Comparison of ENCODE assay signal across 13 cellular contexts in genomic region chr1:67627906-67628305, GRCh38.
"Had no signal": no experiment of that assay in that cellular context is flagged by ENCODE, and none has a peak within 500 bp of the region (broad histone marks: within the 10 kb centered on the region; RNA-seq: fewer than 3 reads in every experiment).

No MANE protein-coding gene starts in this region.

- H3K9me3 ChIP-seq: neutrophil, ovary had no signal

- H3K79me2 ChIP-seq: hepatocyte had no signal

- H3K36me3 ChIP-seq: neutrophil, ovary had no signal

- H3K4me3 ChIP-seq: hepatocyte, ovary had no signal

- H2AFZ ChIP-seq: hepatocyte had no signal

- ATAC-seq: naive thymus-derived CD4-positive, alpha-beta T cell; right cardiac atrium had no signal

- H3K4me2 ChIP-seq: hepatocyte had no signal

- H3K27ac ChIP-seq: hepatocyte, neutrophil, ovary had no signal

- H3K27me3 ChIP-seq: hepatocyte, neutrophil, ovary had no signal

- DNase-seq: effector memory CD4-positive, alpha-beta T cell; erythroblast; foreskin melanocyte; kidney glomerular epithelial cell; naive thymus-derived CD4-positive, alpha-beta T cell; ovary; small intestine; stimulated activated CD4-positive, alpha-beta T cell treated with anti-CD3 and anti-CD28 coated beads, Interleukin-12 subunit alpha, Interleukin-12 subunit beta, amount 100 ng/mL, for 4 hours; stimulated activated naive CD4-positive, alpha-beta T cell treated with Interleukin-2 at 50 U/mL for 16 hours; trophoblast cell had no signal
